19 cellular contexts compared by ENCODE assay signal in genomic region chr1:174984952-174985351, GRCh38.
"Had no signal": no experiment of that assay in that cellular context is flagged by ENCODE, and none has a peak within 500 bp of the region (broad histone marks: within the 10 kb centered on the region; RNA-seq: fewer than 3 reads in every experiment).

No MANE protein-coding gene starts in this region.

- H3K4me3 ChIP-seq: left ventricle myocardium inferior, lower lobe of right lung, sigmoid colon, skin epidermis, stomach, thoracic aorta, transverse colon had no signal

- H3K4me3 Mint-ChIP-seq: dendritic cell treated with granulocyte-macrophage colony-stimulating factor and Interleukin-4, amounts not matched to agents 40 ng/mL and 50 ng/mL, for 4 days; endodermal cell had no signal

- H3K27ac Mint-ChIP-seq: dendritic cell treated with granulocyte-macrophage colony-stimulating factor and Interleukin-4, amounts not matched to agents 40 ng/mL and 50 ng/mL, for 4 days; endodermal cell had no signal

- ATAC-seq: foreskin keratinocyte; left cardiac atrium; lower lobe of right lung; naive thymus-derived CD8-positive, alpha-beta T cell had no signal

- H3K36me3 ChIP-seq: sigmoid colon, thoracic aorta had no signal

- H3K9me3 ChIP-seq: left ventricle myocardium inferior, lower lobe of right lung, neutrophil, sigmoid colon, stomach, thoracic aorta, transverse colon had no signal

- H3K27me3 Mint-ChIP-seq: dendritic cell treated with granulocyte-macrophage colony-stimulating factor and Interleukin-4, amounts not matched to agents 40 ng/mL and 50 ng/mL, for 4 days; naive thymus-derived CD8-positive, alpha-beta T cell had no signal

- H3K4me1 ChIP-seq: foreskin keratinocyte had no signal

- H3K9me3 Mint-ChIP-seq: dendritic cell treated with granulocyte-macrophage colony-stimulating factor and Interleukin-4, amounts not matched to agents 40 ng/mL and 50 ng/mL, for 4 days; endodermal cell had no signal

- H3K27me3 ChIP-seq: foreskin keratinocyte, neutrophil, sigmoid colon, stomach, transverse colon had no signal

- DNase-seq: endodermal cell; erythroblast; foreskin keratinocyte; kidney; left cardiac atrium; left ventricle myocardium inferior; lower lobe of right lung; naive thymus-derived CD8-positive, alpha-beta T cell; sigmoid colon; stimulated activated CD4-positive, alpha-beta T cell treated with anti-CD3 and anti-CD28 coated beads, Interleukin-2, amount 100 ng/mL, for 24 hours; stimulated activated CD4-positive, alpha-beta T cell treated with anti-CD3 and anti-CD28 coated beads, Interleukin-4, amount 100 ng/mL, for 4 hours; stimulated activated naive CD4-positive, alpha-beta T cell; stomach; substantia nigra; transverse colon had no signal

- H3K27ac ChIP-seq: foreskin keratinocyte, left ventricle myocardium inferior, lower lobe of right lung, neutrophil, sigmoid colon, skin epidermis, stomach, thoracic aorta, transverse colon had no signal
